10 cellular contexts compared by ENCODE assay signal in the genomic region with DNA sequence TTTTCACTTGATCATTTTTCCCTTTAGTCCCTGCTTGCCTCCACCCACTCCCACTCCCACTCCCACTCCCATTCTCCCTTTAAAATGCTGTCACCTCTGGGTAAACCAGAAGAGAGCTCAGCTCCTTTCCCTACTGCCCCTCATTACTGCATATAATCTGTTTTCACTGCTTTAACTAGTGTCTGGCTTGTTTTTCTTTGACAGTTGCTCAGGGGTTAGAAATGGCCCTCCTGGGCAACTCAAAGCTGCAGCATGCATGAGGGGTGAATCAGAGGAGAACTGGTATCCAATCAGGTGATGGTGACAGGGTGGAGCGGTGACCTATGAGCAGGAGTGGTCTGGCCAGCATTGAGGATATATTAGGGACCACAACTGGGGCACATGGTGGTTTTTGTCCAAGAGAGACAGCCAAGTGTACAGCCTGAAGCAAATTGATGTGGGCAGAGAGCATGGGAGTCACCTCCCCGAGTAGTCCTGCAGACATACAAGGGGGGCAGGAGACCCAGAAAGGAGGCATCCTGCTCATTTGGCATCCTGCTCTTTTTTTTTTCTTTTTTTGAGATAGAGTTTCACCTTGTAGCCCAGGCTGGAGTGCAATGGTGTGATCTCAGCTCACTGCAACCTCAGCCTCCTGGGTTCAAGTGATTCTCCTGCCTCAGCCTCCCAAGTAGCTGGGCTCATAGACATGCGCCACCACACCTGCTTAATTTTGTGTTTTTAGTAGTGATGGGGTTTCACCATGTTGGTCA. TPM values are rescaled to one million over a fixed set of nuclear protein-coding genes. Genes with fewer than 3 reads are reported as not detected.
A peak's percentile ranks its signal among the peaks of the same experiment; 100 is the strongest.
DNase-seq lines count a peak whose midpoint lies in the region; TF ChIP-seq lines count a peak whose summit lies in the region.
"Had no signal": no experiment of that assay in that cellular context is flagged by ENCODE, and none has a peak within 500 bp of the region (broad histone marks: within the 10 kb centered on the region; RNA-seq: fewer than 3 reads in every experiment).

No MANE protein-coding gene starts in this region.

- H3K4me1 ChIP-seq in mammary epithelial cell (ENCODE audit: insufficient read depth, low read length) (peaks cover 33% of the 10 kb centered on the region), HAP-1 (peaks cover 12% of the 10 kb centered on the region)

- H3K27me3 Mint-ChIP-seq in activated naive CD8-positive, alpha-beta T cell treated with anti-CD3 and anti-CD28 coated beads for 36 hours = peaks cover 9% of the 10 kb centered on the region

- peak; percentile 90 for DNase-seq in HT-29 (ENCODE audit: low spot score)
- peak; percentile 83 for DNase-seq in mammary epithelial cell
- DNase-seq in mesenteric fat pad (ENCODE audit: low spot score) = peak; percentile 39
- no peak for DNase-seq in central memory CD4-positive, alpha-beta T cell
- DNase-seq in SKM-1 treated with dmso at 0.1 percent for 144 hours (lab: John Stamatoyannopoulos, UW; ENCODE audit: unreplicated experiment) = no peak
- no peak for DNase-seq in activated naive CD8-positive, alpha-beta T cell treated with anti-CD3 and anti-CD28 coated beads for 36 hours
- no peak for DNase-seq in HAP-1 (ENCODE audit: low spot score in 2 of 2)
- DNase-seq: lower lobe of right lung had no signal

- H3K27me3 ChIP-seq in mammary epithelial cell (ENCODE audit: insufficient read depth, low read length) (no peaks in the 10 kb centered on the region), HAP-1 (ENCODE audit: low read depth) (no peaks in the 10 kb centered on the region)
- H3K27me3 ChIP-seq: BLaER1 had no signal

- in situ Hi-C loops in mammary epithelial cell (cut with MboI; ENCODE audit: low sequenced_read_pairs in 2 of 2) = no loop called here
- in situ Hi-C loops in HAP-1 (cut with MboI; ENCODE audit: low sequenced_read_pairs) = no loop called here

- CTCF ChIA-PET in mammary epithelial cell (lab: Charles Lee; ENCODE audit: low non-redundant PET) = no interaction called here

- dilution Hi-C loops in mammary epithelial cell (cut with HindIII; ENCODE audit: low sequenced_read_pairs) = no loop called here

- no peaks in the 10 kb centered on the region for H3K9me3 Mint-ChIP-seq in activated naive CD8-positive, alpha-beta T cell treated with anti-CD3 and anti-CD28 coated beads for 36 hours

- TF ChIP-seq CTCF in 22Rv1 (IDR thresholded peaks at IDR 0.05) (no peak), mammary epithelial cell (conservative IDR thresholded peaks at IDR 0.05 in 1 of 2, IDR thresholded peaks at IDR 0.05 in 1 of 2; ENCODE audit: extremely low read depth in 1 of 2, insufficient read depth in 1 of 2, low read depth in 1 of 2, low read length in 2 of 2) (no peak)

- H3K9me3 ChIP-seq in mammary epithelial cell (replicated peaks; ENCODE audit: insufficient read depth, low read length) = no peaks in the 10 kb centered on the region
- no peaks in the 10 kb centered on the region for H3K9me3 ChIP-seq in HAP-1
- H3K9me3 ChIP-seq: BLaER1, lower lobe of right lung had no signal

- no peaks in the 10 kb centered on the region for H3K36me3 Mint-ChIP-seq in activated naive CD8-positive, alpha-beta T cell treated with anti-CD3 and anti-CD28 coated beads for 36 hours

- H2AFZ ChIP-seq in mammary epithelial cell (ENCODE audit: low read depth, low read length) = peak overlapping the region; percentile 60

- H3K27ac ChIP-seq in 22Rv1 = peak overlapping the region; percentile 7; the same call in 1 of the 2 replicates
- H3K27ac ChIP-seq in mammary epithelial cell (ENCODE audit: insufficient read depth, low read depth, low read length) = peak overlapping the region; percentile 53
- H3K27ac ChIP-seq: BLaER1, lower lobe of right lung had no signal

- H3K27ac Mint-ChIP-seq in activated naive CD8-positive, alpha-beta T cell treated with anti-CD3 and anti-CD28 coated beads for 36 hours = no peak overlapping the region

- intact Hi-C loops in mammary epithelial cell (cut with micrococcal nuclease) = loop anchor here (1.0 kb wide), 1 partner anchor 42 kb away; a partner anchor contains a TSS

- H3K79me2 ChIP-seq in mammary epithelial cell (ENCODE audit: insufficient read depth, low read length) = no peaks in the 10 kb centered on the region

- no peaks in the 10 kb centered on the region for H3K4me1 Mint-ChIP-seq in activated naive CD8-positive, alpha-beta T cell treated with anti-CD3 and anti-CD28 coated beads for 36 hours

- peak overlapping the region; percentile 30 for H3K9ac ChIP-seq in mammary epithelial cell (ENCODE audit: insufficient read depth, low read length)
- H3K9ac ChIP-seq: BLaER1 had no signal

- H3K4me2 ChIP-seq in mammary epithelial cell (ENCODE audit: insufficient read depth, low read depth, low read length) = peak overlapping the region; percentile 58
- H3K4me2 ChIP-seq: BLaER1 had no signal

- no peaks in the 10 kb centered on the region for H4K20me1 ChIP-seq in mammary epithelial cell (ENCODE audit: insufficient read depth, low read length)
- H4K20me1 ChIP-seq: BLaER1 had no signal

- no peak overlapping the region for H3K4me3 ChIP-seq in mammary epithelial cell (replicated peaks in 1 of 3; ENCODE audit: insufficient read depth in 1 of 3, low read depth in 2 of 3, low read length in 3 of 3)
- H3K4me3 ChIP-seq in HAP-1 = no peak overlapping the region
- H3K4me3 ChIP-seq: BLaER1, lower lobe of right lung had no signal

- no TSS peak for BruUV-seq in mammary epithelial cell (replicated peaks; lab: Mats Ljungman, UMichigan)

- no peak overlapping the region for H3K4me3 Mint-ChIP-seq in activated naive CD8-positive, alpha-beta T cell treated with anti-CD3 and anti-CD28 coated beads for 36 hours

- H3K36me3 ChIP-seq in mammary epithelial cell (ENCODE audit: insufficient read depth, low read length) = no peaks in the 10 kb centered on the region
- H3K36me3 ChIP-seq in HAP-1 (replicated peaks) = no peaks in the 10 kb centered on the region
- H3K36me3 ChIP-seq: BLaER1, lower lobe of right lung had no signal

- WGBS in mammary epithelial cell (ENCODE audit: low coverage, missing lambda C conversion rate) = 33% methylated on average over 3 of the region's 3 CpGs

RNA-seq across cellular contexts. Expression of a gene that starts 42.7 kb away (rescaled TPM):
- 140 and 147 TPM in 2 replicates for total RNA-seq in HT-29 (2014; rRNA removed; shearing (Covaris generic))
- total RNA-seq in mammary epithelial cell = 10 to 100 TPM; 64.2 to 94.7 TPM
- 75.7 TPM for polyA plus RNA-seq in mammary epithelial cell
- polyA minus RNA-seq in mammary epithelial cell = 139 TPM
- 85.4 TPM for total RNA-seq in mesenteric fat pad
- 100 to 1,000 TPM; 229 to 234 TPM for total RNA-seq in activated naive CD8-positive, alpha-beta T cell treated with anti-CD3 and anti-CD28 coated beads for 36 hours

Comparison
In these comparisons a context has a peak if more than half of its experiments do, and no peak if none do; other contexts are left out.
1. DNase-seq: peak in HT-29 (single experiment), mammary epithelial cell (single experiment) and mesenteric fat pad (single experiment); none in central memory CD4-positive, alpha-beta T cell (single experiment), SKM-1 treated with dmso at 0.1 percent for 144 hours (single experiment), activated naive CD8-positive, alpha-beta T cell treated with anti-CD3 and anti-CD28 coated beads for 36 hours (single experiment) and HAP-1 (0 of 2).